In the genomic region with DNA sequence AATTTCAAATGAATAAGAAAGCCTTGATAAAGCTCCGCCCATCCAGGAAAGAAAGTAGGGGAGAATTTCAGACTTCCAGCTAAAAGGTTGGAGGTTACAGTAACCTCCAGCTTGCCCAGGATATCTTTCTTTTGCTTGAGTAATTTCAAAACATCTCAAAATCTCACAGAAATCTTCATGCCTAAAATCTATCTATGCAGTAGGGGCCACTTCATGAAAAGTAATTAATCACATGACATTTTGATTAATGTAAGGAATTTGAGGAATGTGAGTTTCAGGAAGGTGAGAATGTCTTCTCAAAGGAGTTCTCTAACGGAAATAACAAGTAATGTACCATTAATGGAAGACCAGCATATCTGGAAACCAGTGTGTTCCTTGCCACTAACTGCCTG, we compare ENCODE assay signal across 17 cellular contexts. TPM values are rescaled to one million over a fixed set of nuclear protein-coding genes. Genes with fewer than 3 reads are reported as not detected.
DNase-seq lines count a peak whose midpoint lies in the region; ATAC-seq and TF ChIP-seq lines count a peak whose summit lies in the region.
"Had no signal": no experiment of that assay in that cellular context is flagged by ENCODE, and none has a peak within 500 bp of the region (broad histone marks: within the 10 kb centered on the region; RNA-seq: fewer than 3 reads in every experiment).

No MANE protein-coding gene starts in this region.

- H2AK5ac ChIP-seq in mesenchymal stem cell (ENCODE audit: low read length, severe bottlenecking) = no peak overlapping the region

- H3K4me2 ChIP-seq in mesenchymal stem cell (ENCODE audit: low read length, poor library complexity, severe bottlenecking) (no peak overlapping the region), parathyroid adenoma (ENCODE audit: low read length) (peak overlapping the region; percentile 25)

- ATAC-seq in HG03469 (IDR thresholded peaks at IDR 0.05; ENCODE audit: unreplicated experiment) = no peak
- no peak for ATAC-seq in HG03045 (IDR thresholded peaks at IDR 0.05; ENCODE audit: unreplicated experiment)
- ATAC-seq: GM12878 had no signal

- H3K23ac ChIP-seq in mesenchymal stem cell (ENCODE audit: low read length in 2 of 2) = no peak overlapping the region

- no peak overlapping the region for H2BK15ac ChIP-seq in mesenchymal stem cell (ENCODE audit: low read depth, poor library complexity, severe bottlenecking)

- H4K91ac ChIP-seq in mesenchymal stem cell (ENCODE audit: low read length) = no peak overlapping the region

- DNase-seq in dermis blood vessel endothelial cell (peak; percentile 40), mesenchymal stem cell (no peak), nucleus accumbens (lab: John Stamatoyannopoulos, UW) (no peak), cerebellar nuclear complex (lab: John Stamatoyannopoulos, UW) (no peak)
- DNase-seq: activated B cell treated with CpG ODN at 0.5 μM for 24 hours; activated CD4-positive, alpha-beta T cell treated with anti-CD3 and anti-CD28 coated beads, Interleukin-2, amount 50 U/mL, for 4 hours; activated CD8-positive, alpha-beta memory T cell treated with anti-CD3 and anti-CD28 coated beads, Interleukin-2, amount 50 U/mL, for 48 hours; CD4-positive, CD25-positive, alpha-beta regulatory T cell; effector CD4-positive, alpha-beta T cell; IMR-90 had no signal

- peak overlapping the region; percentile 56 for H3K27ac ChIP-seq in HUES48 (ENCODE audit: low read depth, low read length)
- H3K27ac ChIP-seq in mesenchymal stem cell (ENCODE audit: low read length, poor library complexity, severe bottlenecking) = no peak overlapping the region
- peak overlapping the region; percentile 60 for H3K27ac ChIP-seq in parathyroid adenoma

- H3K27me3 ChIP-seq in HUES48 (ENCODE audit: control insufficient read depth, insufficient read depth, low read length) (no peaks in the 10 kb centered on the region), mesenchymal stem cell (ENCODE audit: control insufficient read depth in 1 of 2, insufficient read depth in 1 of 2, low read length in 2 of 2) (peaks cover 26 to 31% of the 10 kb centered on the region in 2 experiments), parathyroid adenoma (ENCODE audit: control insufficient read depth, insufficient read depth, low read length) (no peaks in the 10 kb centered on the region)
- H3K27me3 ChIP-seq: thyroid gland had no signal

- no peak overlapping the region for H3K4ac ChIP-seq in mesenchymal stem cell (ENCODE audit: low read depth in 1 of 2, low read length in 2 of 2)

- no peak for TF ChIP-seq CTCF in parathyroid adenoma (IDR thresholded peaks at IDR 0.05)

- no peak overlapping the region for H3K14ac ChIP-seq in mesenchymal stem cell (ENCODE audit: low read length in 2 of 2)

- H2BK120ac ChIP-seq in mesenchymal stem cell (ENCODE audit: low read depth, low read length) = no peak overlapping the region

- no peak overlapping the region for H3K4me3 ChIP-seq in HUES48 (ENCODE audit: low read depth, low read length)
- H3K4me3 ChIP-seq in mesenchymal stem cell (ENCODE audit: insufficient read depth in 1 of 2, low read depth in 1 of 2, low read length in 2 of 2) = no peak overlapping the region
- H3K4me3 ChIP-seq in parathyroid adenoma (ENCODE audit: low read depth, low read length) = no peak overlapping the region
- H3K4me3 ChIP-seq: GM12878, thyroid gland had no signal

- H3K36me3 ChIP-seq in HUES48 (ENCODE audit: control insufficient read depth, insufficient read depth, low read length) (no peaks in the 10 kb centered on the region), mesenchymal stem cell (ENCODE audit: control insufficient read depth in 1 of 2, insufficient read depth in 2 of 2, low read depth in 1 of 2, low read length in 2 of 2) (no peaks in the 10 kb centered on the region), parathyroid adenoma (ENCODE audit: control insufficient read depth, insufficient read depth, low read length) (no peaks in the 10 kb centered on the region)
- H3K36me3 ChIP-seq: thyroid gland had no signal

- H2AFZ ChIP-seq in mesenchymal stem cell (ENCODE audit: low read depth, low read length) (no peak overlapping the region), parathyroid adenoma (peak overlapping the region; percentile 79)

- H3K9me3 ChIP-seq in HUES48 (ENCODE audit: control insufficient read depth, insufficient read depth, low read length) (no peaks in the 10 kb centered on the region), mesenchymal stem cell (ENCODE audit: control insufficient read depth, low read length) (no peaks in the 10 kb centered on the region), parathyroid adenoma (ENCODE audit: control insufficient read depth, low read length) (no peaks in the 10 kb centered on the region)
- H3K9me3 ChIP-seq: thyroid gland had no signal

- 73% methylated on average over 2 of the region's 2 CpGs for WGBS in mesenchymal stem cell

- no peak overlapping the region for H2BK12ac ChIP-seq in mesenchymal stem cell (ENCODE audit: low read length in 2 of 2)

- no peak overlapping the region for H4K8ac ChIP-seq in mesenchymal stem cell (ENCODE audit: low read length)

- no peaks in the 10 kb centered on the region for H3K79me1 ChIP-seq in mesenchymal stem cell (replicated peaks; ENCODE audit: low read length, poor library complexity, severe bottlenecking)

- H3K4me1 ChIP-seq in HUES48 (ENCODE audit: control insufficient read depth, insufficient read depth, low read length) (peaks cover 15% of the 10 kb centered on the region), mesenchymal stem cell (ENCODE audit: control insufficient read depth, insufficient read depth, low read depth, low read length) (peaks cover 6% of the 10 kb centered on the region), parathyroid adenoma (peaks cover 6% of the 10 kb centered on the region)

- H2BK5ac ChIP-seq in mesenchymal stem cell (ENCODE audit: low read depth, low read length, poor library complexity, severe bottlenecking) = no peak overlapping the region

- H3K18ac ChIP-seq in mesenchymal stem cell (ENCODE audit: low read depth in 1 of 2, low read length in 2 of 2) = no peak overlapping the region

- H3K9ac ChIP-seq in HUES48 (ENCODE audit: low read depth, low read length) = no peak overlapping the region; the same call in 1 of the 2 replicates
- peak overlapping the region; percentile 73 for H3K9ac ChIP-seq in mesenchymal stem cell (ENCODE audit: low read length)
- H3K9ac ChIP-seq in parathyroid adenoma = no peak overlapping the region

- H3K79me2 ChIP-seq in parathyroid adenoma = no peaks in the 10 kb centered on the region

RNA-seq across cellular contexts. Expression of gene TRIL, which starts 24.3 kb away (rescaled TPM):
- 24.7 and 27.5 TPM in 2 replicates for total RNA-seq in dermis blood vessel endothelial cell
- polyA plus RNA-seq in mesenchymal stem cell (2013, experiment 1 of 2) = 6.3 TPM
- polyA plus RNA-seq in mesenchymal stem cell (2013, experiment 2 of 2) = 6.2 TPM
- total RNA-seq: activated B cell treated with CpG ODN at 0.5 μM for 24 hours; activated T-helper 2 cell treated with anti-CD3 and anti-CD28 coated beads, Interferon-gamma antibody, Interleukin-2, Interleukin-4, amounts not matched to agents 10 μg/mL and 5 μg/mL and 100 μg/mL, durations not matched to agents 14 hours and 24 hours and 36 hours; CD4-positive, CD25-positive, alpha-beta regulatory T cell; GM12878 had no signal
- polyA plus RNA-seq: CD4-positive, CD25-positive, alpha-beta regulatory T cell; GM12878 had no signal
